8 cellular contexts compared by ENCODE assay signal in genomic region chr2:54657664-54658083, GRCh38.
A peak's percentile ranks its signal among the peaks of the same experiment; 100 is the strongest.
DNase-seq lines count a peak whose midpoint lies in the region; ATAC-seq and TF ChIP-seq lines count a peak whose summit lies in the region.

No MANE protein-coding gene starts in this region.

- no peak overlapping the region for H3K4me3 Mint-ChIP-seq in neural progenitor cell

- no peaks in the 10 kb centered on the region for H3K4me1 ChIP-seq in neural progenitor cell

- no peak overlapping the region for H3K4me2 ChIP-seq in neural progenitor cell

- H3K27ac ChIP-seq in neural progenitor cell = no peak overlapping the region

- peak; percentile 65 for TF ChIP-seq CTCF in epithelial cell of proximal tubule (conservative IDR thresholded peaks at IDR 0.05; ENCODE audit: low read depth, low read length)
- peak; percentile 66 for TF ChIP-seq CTCF in neural progenitor cell (IDR thresholded peaks at IDR 0.05)

- H3K36me3 ChIP-seq in neural progenitor cell = peaks cover 14% of the 10 kb centered on the region

- H3K27me3 Mint-ChIP-seq in neural progenitor cell (ENCODE audit: insufficient read depth, low read depth) = peaks cover 5% of the 10 kb centered on the region

- H3K4me3 ChIP-seq in epithelial cell of proximal tubule (ENCODE audit: low read depth, low read length) (no peak overlapping the region), neural progenitor cell (no peak overlapping the region)

- peak; percentile 41 for ATAC-seq in activated CD4-positive, CD25-positive, alpha-beta regulatory T cell treated with anti-CD3 and anti-CD28 coated beads, Interleukin-2, amount 50 U/mL, for 24 hours

- no peaks in the 10 kb centered on the region for H3K79me2 ChIP-seq in neural progenitor cell (ENCODE audit: low read depth)

- H3K9me3 ChIP-seq in neural progenitor cell (ENCODE audit: low read depth) = no peaks in the 10 kb centered on the region

- peak overlapping the region; percentile 70 for H3K27ac Mint-ChIP-seq in neural progenitor cell

- no peak overlapping the region for H3K9ac ChIP-seq in neural progenitor cell

- DNase-seq in activated T-cell treated with anti-CD3 and anti-CD28 coated beads for 4 hours = peak; percentile 12
- DNase-seq in activated T-cell treated with anti-CD3 and anti-CD28 coated beads, Interleukin-2, amount 50 U/mL, for 1 hour = no peak
- peak; percentile 34 for DNase-seq in KBM-7
- no peak for DNase-seq in epithelial cell of proximal tubule (ENCODE audit: low read depth)
- peak; percentile 69 for DNase-seq in neural progenitor cell (ENCODE audit: low spot score)
- no peak for DNase-seq in globus pallidus (ENCODE audit: low spot score)
- DNase-seq in NCI-H2029 treated with DMSO at 0.1 percent for 48 hours (lab: John Stamatoyannopoulos, UW) = no peak

- H3K9me3 Mint-ChIP-seq in neural progenitor cell = no peaks in the 10 kb centered on the region

- no peaks in the 10 kb centered on the region for H4K20me1 ChIP-seq in neural progenitor cell (ENCODE audit: low read depth)

- no peaks in the 10 kb centered on the region for H3F3A ChIP-seq in neural progenitor cell (ENCODE audit: low read depth)

- H3K27me3 ChIP-seq in neural progenitor cell = no peaks in the 10 kb centered on the region

- H3K36me3 Mint-ChIP-seq in neural progenitor cell = peaks cover 40% of the 10 kb centered on the region

- peaks cover 2% of the 10 kb centered on the region for H3K4me1 Mint-ChIP-seq in neural progenitor cell

- in situ Hi-C loops in KBM-7 (cut with MboI; ENCODE audit: low pct_unique_long_range_greater_than_20kb, low sequenced_read_pairs) = no loop called here

- H2AFZ ChIP-seq in neural progenitor cell (replicated peaks) = no peak overlapping the region

Comparison
In these comparisons a context has a peak if more than half of its experiments do, and no peak if none do; other contexts are left out.
1. DNase-seq: peak in activated T-cell treated with anti-CD3 and anti-CD28 coated beads for 4 hours (single experiment), KBM-7 (single experiment) and neural progenitor cell (single experiment); none in activated T-cell treated with anti-CD3 and anti-CD28 coated beads, Interleukin-2, amount 50 U/mL, for 1 hour (single experiment), epithelial cell of proximal tubule (single experiment), globus pallidus (single experiment) and NCI-H2029 treated with DMSO at 0.1 percent for 48 hours (single experiment).